In genomic region chr1:4529579-4530445, GRCh38 we compare ENCODE assay signal across 14 cellular contexts.
"Had no signal": no experiment of that assay in that cellular context is flagged by ENCODE, and none has a peak within 500 bp of the region (broad histone marks: within the 10 kb centered on the region; RNA-seq: fewer than 3 reads in every experiment).

No MANE protein-coding gene starts in this region.

- H3K4me3 ChIP-seq: breast epithelium, esophagus muscularis mucosa, uterus had no signal

- H3K4me1 ChIP-seq: breast epithelium, parathyroid adenoma, uterus had no signal

- H3K36me3 ChIP-seq: breast epithelium, esophagus muscularis mucosa, uterus had no signal

- H3K9ac ChIP-seq: parathyroid adenoma had no signal

- H3K27ac Mint-ChIP-seq: activated CD4-positive, alpha-beta memory T cell treated with anti-CD3 and anti-CD28 coated beads, Interleukin-2, amount 10 ng/mL, durations not matched to agents 7 days and 5 days; activated naive CD8-positive, alpha-beta T cell treated with anti-CD3 and anti-CD28 coated beads, Interleukin-2, amount 10 ng/mL, durations not matched to agents 7 days and 5 days had no signal

- H3K79me2 ChIP-seq: parathyroid adenoma had no signal

- H3K27me3 Mint-ChIP-seq: activated CD4-positive, alpha-beta memory T cell treated with anti-CD3 and anti-CD28 coated beads, Interleukin-2, amount 10 ng/mL, durations not matched to agents 7 days and 5 days; activated naive CD8-positive, alpha-beta T cell treated with anti-CD3 and anti-CD28 coated beads, Interleukin-2, amount 10 ng/mL, durations not matched to agents 7 days and 5 days had no signal

- H3K4me3 Mint-ChIP-seq: activated CD4-positive, alpha-beta memory T cell treated with anti-CD3 and anti-CD28 coated beads, Interleukin-2, amount 10 ng/mL, durations not matched to agents 7 days and 5 days; activated naive CD8-positive, alpha-beta T cell treated with anti-CD3 and anti-CD28 coated beads, Interleukin-2, amount 10 ng/mL, durations not matched to agents 7 days and 5 days had no signal

- DNase-seq: activated CD4-positive, alpha-beta memory T cell treated with anti-CD3 and anti-CD28 coated beads, Interleukin-2, amount 10 ng/mL, durations not matched to agents 7 days and 5 days; activated gamma-delta T cell; activated naive CD8-positive, alpha-beta T cell treated with anti-CD3 and anti-CD28 coated beads, Interleukin-2, amount 10 ng/mL, durations not matched to agents 7 days and 5 days; activated T-cell treated with anti-CD3 and anti-CD28 coated beads, Interleukin-2, amount 50 U/mL, for 48 hours; aorta; glutamatergic neuron; retina; small intestine; T1000; uterus had no signal

- H3K9me3 ChIP-seq: breast epithelium, esophagus muscularis mucosa, uterus had no signal

- H2AFZ ChIP-seq: parathyroid adenoma had no signal

- FAIRE-seq: small intestine had no signal

- H3K27ac ChIP-seq: breast epithelium, esophagus muscularis mucosa, parathyroid adenoma, uterus, VCaP had no signal

- H3K36me3 Mint-ChIP-seq: activated naive CD8-positive, alpha-beta T cell treated with anti-CD3 and anti-CD28 coated beads, Interleukin-2, amount 10 ng/mL, durations not matched to agents 7 days and 5 days had no signal

- H3K9me3 Mint-ChIP-seq: activated CD4-positive, alpha-beta memory T cell treated with anti-CD3 and anti-CD28 coated beads, Interleukin-2, amount 10 ng/mL, durations not matched to agents 7 days and 5 days; activated naive CD8-positive, alpha-beta T cell treated with anti-CD3 and anti-CD28 coated beads, Interleukin-2, amount 10 ng/mL, durations not matched to agents 7 days and 5 days had no signal

- H3K4me1 Mint-ChIP-seq: activated CD4-positive, alpha-beta memory T cell treated with anti-CD3 and anti-CD28 coated beads, Interleukin-2, amount 10 ng/mL, durations not matched to agents 7 days and 5 days; activated naive CD8-positive, alpha-beta T cell treated with anti-CD3 and anti-CD28 coated beads, Interleukin-2, amount 10 ng/mL, durations not matched to agents 7 days and 5 days had no signal

- H3K27me3 ChIP-seq: uterus had no signal
